In genomic region chr7:77403957-77404356, GRCh38 we compare ENCODE assay signal across 24 cellular contexts. TPM values are rescaled to one million over a fixed set of nuclear protein-coding genes. Genes with fewer than 3 reads are reported as not detected.
DNase-seq lines count a peak whose midpoint lies in the region; ATAC-seq and TF ChIP-seq lines count a peak whose summit lies in the region.
"Had no signal": no experiment of that assay in that cellular context is flagged by ENCODE, and none has a peak within 500 bp of the region (broad histone marks: within the 10 kb centered on the region; RNA-seq: fewer than 3 reads in every experiment).

No MANE protein-coding gene starts in this region.

- RAD21 ChIA-PET in HCT116 (lab: Charles Lee; ENCODE audit: low non-redundant PET in 1 of 2, low total read pairs in 2 of 2, uncharacterized antibody in 2 of 2, unreplicated experiment in 2 of 2): no interaction called here

- TF ChIP-seq CTCF in HCT116 (IDR thresholded peaks at IDR 0.05 in 2 of 3, conservative IDR thresholded peaks at IDR 0.05 in 1 of 3; ENCODE audit: borderline replicate concordance in 1 of 3, insufficient read depth in 1 of 3, low read depth in 2 of 3, low read length in 2 of 3) (no peak), activated B cell treated with CpG ODN at 0.5 μM for 24 hours (IDR thresholded peaks at IDR 0.05) (no peak), right lobe of liver (IDR thresholded peaks at IDR 0.05) (no peak), thyroid gland (IDR thresholded peaks at IDR 0.05) (no peak)

- H3K36me3 ChIP-seq in HCT116 (ENCODE audit: control insufficient read depth in 1 of 2, insufficient read depth in 2 of 2, low read length in 2 of 2) (no peaks in the 10 kb centered on the region), right lobe of liver (no peaks in the 10 kb centered on the region), thyroid gland (no peaks in the 10 kb centered on the region)
- H3K36me3 ChIP-seq: MG63, SJSA1 had no signal

- no peak overlapping the region for H3K27ac ChIP-seq in HCT116 (ENCODE audit: low read depth, low read length)
- peak overlapping the region in 1 of 3 donors; percentile 6 for H3K27ac ChIP-seq in right lobe of liver
- H3K27ac ChIP-seq in thyroid gland: peak overlapping the region; percentile 39 to 44 (median 41)
- H3K27ac ChIP-seq: BLaER1 treated with 17β-estradiol and CSF1 and Interleukin-3, amounts not matched to agents 10 nM and 100 nM; PC-9; SJSA1 had no signal

- no peaks in the 10 kb centered on the region for H3K27me3 ChIP-seq in HCT116 (ENCODE audit: insufficient read depth, low read length)
- H3K27me3 ChIP-seq in right lobe of liver: no peaks in the 10 kb centered on the region
- H3K27me3 ChIP-seq in thyroid gland: no peaks in the 10 kb centered on the region
- H3K27me3 ChIP-seq: BLaER1 treated with 17β-estradiol and CSF1 and Interleukin-3, amounts not matched to agents 10 nM and 100 nM; MG63; SJSA1 had no signal

- intact Hi-C loops in HCT116 (cut with micrococcal nuclease): no loop called here
- intact Hi-C loops in activated B cell treated with CpG ODN at 0.5 μM for 24 hours (cut with micrococcal nuclease): no loop called here
- intact Hi-C loops in right lobe of liver (cut with DNase I): no loop called here
- intact Hi-C loops in thyroid gland (cut with DNase I): no loop called here

- H3K4me2 ChIP-seq in HCT116 (ENCODE audit: low read length): no peak overlapping the region
- H3K4me2 ChIP-seq: PC-9 had no signal

- H3K4me1 Mint-ChIP-seq in activated B cell treated with CpG ODN at 0.5 μM for 24 hours (peaks cover 57% of the 10 kb centered on the region), T-helper 17 cell (peaks cover 8% of the 10 kb centered on the region)

- no peaks in the 10 kb centered on the region for H3K9me3 Mint-ChIP-seq in activated B cell treated with CpG ODN at 0.5 μM for 24 hours
- H3K9me3 Mint-ChIP-seq: CD8-positive, alpha-beta memory T cell; HFFc6 had no signal

- H3K27ac Mint-ChIP-seq in activated B cell treated with CpG ODN at 0.5 μM for 24 hours (peak overlapping the region; percentile 19), T-helper 17 cell (no peak overlapping the region)
- H3K27ac Mint-ChIP-seq: HFFc6 had no signal

- peak overlapping the region; percentile 59 for H2AFZ ChIP-seq in HCT116 (ENCODE audit: low read depth, low read length, poor library complexity, severe bottlenecking)
- H2AFZ ChIP-seq: PC-9 had no signal

- peaks cover 0 to 3% of the 10 kb centered on the region in 2 experiments; a peak in 2 of 4 replicates for H3K4me1 ChIP-seq in HCT116 (ENCODE audit: control insufficient read depth in 1 of 2, insufficient read depth in 2 of 2, low read length in 2 of 2)
- peaks cover 0 to 29% (median 0%) of the 10 kb centered on the region in 4 donors for H3K4me1 ChIP-seq in right lobe of liver
- peaks cover 0 to 7% of the 10 kb centered on the region in 2 donors for H3K4me1 ChIP-seq in thyroid gland

- ATAC-seq in HCT116 (no peak), activated B cell treated with CpG ODN at 0.5 μM for 24 hours (ENCODE audit: low read depth) (no peak), right lobe of liver (peak; percentile 88 to 91 (median 89)), HG03045 (IDR thresholded peaks at IDR 0.05; ENCODE audit: unreplicated experiment) (no peak), T-helper 17 cell (no peak), HG02973 (IDR thresholded peaks at IDR 0.05; ENCODE audit: unreplicated experiment) (no peak)
- ATAC-seq: GM12878 had no signal

- H3K4me3 ChIP-seq in HCT116 (replicated peaks in 1 of 2; ENCODE audit: low read depth in 1 of 2, low read length in 2 of 2): no peak overlapping the region
- no peak overlapping the region for H3K4me3 ChIP-seq in right lobe of liver
- H3K4me3 ChIP-seq in thyroid gland (replicated peaks in 1 of 3): no peak overlapping the region
- H3K4me3 ChIP-seq: BLaER1 treated with 17β-estradiol and CSF1 and Interleukin-3, amounts not matched to agents 10 nM and 100 nM; GM12878; MG63; PC-9; SJSA1 had no signal

- no peaks in the 10 kb centered on the region for H4K20me1 ChIP-seq in HCT116 (ENCODE audit: insufficient read depth)
- H4K20me1 ChIP-seq: BLaER1 treated with 17β-estradiol and CSF1 and Interleukin-3, amounts not matched to agents 10 nM and 100 nM had no signal

- TF ChIP-seq RAD21 in HCT116 (IDR thresholded peaks at IDR 0.05; ENCODE audit: low read depth): no peak

- H3K36me3 Mint-ChIP-seq in activated B cell treated with CpG ODN at 0.5 μM for 24 hours (ENCODE audit: low read depth) (peaks cover 35% of the 10 kb centered on the region), T-helper 17 cell (ENCODE audit: low read depth) (peaks cover 6% of the 10 kb centered on the region)

- no peaks in the 10 kb centered on the region for H3K27me3 Mint-ChIP-seq in activated B cell treated with CpG ODN at 0.5 μM for 24 hours
- H3K27me3 Mint-ChIP-seq in T-helper 17 cell: no peaks in the 10 kb centered on the region

- POLR2A ChIA-PET in HCT116 (lab: Charles Lee): no interaction called here
- POLR2A ChIA-PET in activated B cell treated with CpG ODN at 0.5 μM for 24 hours (lab: Charles Lee): interaction anchor here (4.0 kb wide), 1 partner anchor 11 kb away, joined by 38 read pairs; the partner anchor contains the start of gene GSAP

- WGBS in right lobe of liver (ENCODE audit: insufficient coverage, low coverage, low lambda C conversion rate, missing lambda C conversion rate): 27% methylated on average over 2 of the region's 2 CpGs
- WGBS in thyroid gland, 2 donors: 31% methylated on average over 2 of the region's 2 CpGs

- H3K9ac ChIP-seq in HCT116 (ENCODE audit: low read length): no peak overlapping the region
- H3K9ac ChIP-seq: BLaER1 treated with 17β-estradiol and CSF1 and Interleukin-3, amounts not matched to agents 10 nM and 100 nM had no signal

- no peaks in the 10 kb centered on the region for H3K79me2 ChIP-seq in HCT116 (ENCODE audit: insufficient read depth, low read length)

- CTCF ChIA-PET in HCT116 (lab: Charles Lee) (no interaction called here), activated B cell treated with CpG ODN at 0.5 μM for 24 hours (lab: Charles Lee) (no interaction called here)

- TF ChIP-seq POLR2A in HCT116 (IDR thresholded peaks at IDR 0.05; ENCODE audit: borderline replicate concordance, extremely low read depth, insufficient read depth, insufficient read length) (no peak), right lobe of liver (IDR thresholded peaks at IDR 0.05) (no peak), thyroid gland (IDR thresholded peaks at IDR 0.05) (no peak)

- DNase-seq in HCT116 (ENCODE audit: low read depth, low spot score) (no peak), activated B cell treated with CpG ODN at 0.5 μM for 24 hours (no peak), right lobe of liver (peak in 2 of 3 donors; percentile 61 to 78), thyroid gland (peak; percentile 72 to 77), T-helper 17 cell (no peak), dermis blood vessel endothelial cell (no peak)
- DNase-seq: CD8-positive, alpha-beta memory T cell; GDM1; GOT3; HFFc6; IMR-90; Karpas-422; MG63; NCI-H1417; NCI-H1930; NCI-H446; NCI-H69; NK-92 treated with Interleukin-12 subunit alpha and Interleukin-12 subunit beta, amount 100 ng/mL, for 24 hours; PC-9 had no signal

- BruUV-seq in HCT116 (replicated peaks; lab: Mats Ljungman, UMichigan): no TSS peak

- H3K9me3 ChIP-seq in HCT116 (ENCODE audit: control insufficient read depth in 1 of 2, insufficient read depth in 1 of 2, low read depth in 1 of 2, low read length in 2 of 2): no peaks in the 10 kb centered on the region
- H3K9me3 ChIP-seq in right lobe of liver: no peaks in the 10 kb centered on the region
- H3K9me3 ChIP-seq in thyroid gland: no peaks in the 10 kb centered on the region
- no peaks in the 10 kb centered on the region for H3K9me3 ChIP-seq in T-helper 17 cell (ENCODE audit: control insufficient read depth, low read length, poor library complexity, severe bottlenecking)
- H3K9me3 ChIP-seq: BLaER1 treated with 17β-estradiol and CSF1 and Interleukin-3, amounts not matched to agents 10 nM and 100 nM; MG63; SJSA1 had no signal

- H3K4me3 Mint-ChIP-seq in activated B cell treated with CpG ODN at 0.5 μM for 24 hours: no peak overlapping the region
- no peak overlapping the region for H3K4me3 Mint-ChIP-seq in T-helper 17 cell
- H3K4me3 Mint-ChIP-seq: CD8-positive, alpha-beta memory T cell; HFFc6 had no signal

- no peaks in the 10 kb centered on the region for H3K9me2 ChIP-seq in HCT116 (ENCODE audit: insufficient read depth)

TF ChIP-seq in HCT116, 20 proteins besides CTCF, POLR2A, EP300 and RAD21 (continues in another document):
- TF ChIP-seq TCF7L2 (IDR thresholded peaks at IDR 0.05; ENCODE audit: borderline replicate concordance, extremely low read depth, insufficient read depth, insufficient read length): no peak
- TF ChIP-seq SRF (IDR thresholded peaks at IDR 0.05; ENCODE audit: low read depth): no peak
- no peak for TF ChIP-seq ZNF274 (IDR thresholded peaks at IDR 0.05; ENCODE audit: low read depth, low read length)
- TF ChIP-seq CBX3 (IDR thresholded peaks at IDR 0.05; ENCODE audit: low read depth): no peak
- TF ChIP-seq REST (IDR thresholded peaks at IDR 0.05; ENCODE audit: low read depth): no peak

RNA-seq across cellular contexts. Expression of gene GSAP, which starts 12.2 kb away (rescaled TPM):
- total RNA-seq in HCT116 (2021; ENCODE audit: unreplicated experiment) (not detected), activated B cell treated with CpG ODN at 0.5 μM for 24 hours (73.9 and 91.2 TPM in 2 replicates), right lobe of liver (10 to 100 TPM; 14.1 to 34.6 (median 26.5) TPM), thyroid gland (10 to 100 TPM; 43.1 to 65.2 (median 52.4) TPM), T-helper 17 cell (10 to 100 TPM; 22.0 to 28.9 TPM), dermis blood vessel endothelial cell (5.4 and 6.9 TPM in 2 replicates)
- 0.04 and 0.09 TPM in 2 replicates for polyA plus RNA-seq in HCT116 (2012)

Comparison
In these comparisons a context has a peak if more than half of its experiments do, and no peak if none do; other contexts are left out.
1. ATAC-seq: peak in right lobe of liver (4 of 4); none in HCT116 (single experiment), activated B cell treated with CpG ODN at 0.5 μM for 24 hours (single experiment), HG03045 (single experiment), T-helper 17 cell (single experiment) and HG02973 (single experiment).
2. DNase-seq: peak in right lobe of liver (2 of 3) and thyroid gland (2 of 2); none in HCT116 (single experiment), activated B cell treated with CpG ODN at 0.5 μM for 24 hours (single experiment), T-helper 17 cell (0 of 3) and dermis blood vessel endothelial cell (single experiment).